8 cellular contexts compared by ENCODE assay signal in genomic region chr12:9364224-9365176, GRCh38.
A peak's percentile ranks its signal among the peaks of the same experiment; 100 is the strongest.
DNase-seq lines count a peak whose midpoint lies in the region; ATAC-seq lines count a peak whose summit lies in the region.

No MANE protein-coding gene starts in this region.

- H3K27ac Mint-ChIP-seq in activated naive CD8-positive, alpha-beta T cell treated with anti-CD3 and anti-CD28 coated beads, Interleukin-2, amount 10 ng/mL, durations not matched to agents 7 days and 5 days = peak overlapping the region; percentile 61

- H3K27me3 ChIP-seq in mesendoderm (ENCODE audit: insufficient read depth, low read length, poor library complexity) = no peaks in the 10 kb centered on the region

- no peak overlapping the region for H3K23ac ChIP-seq in mesendoderm (ENCODE audit: low read length)

- no peak overlapping the region for H3K18ac ChIP-seq in mesendoderm (ENCODE audit: low read length)

- peak; percentile 91 for ATAC-seq in GM18498 (IDR thresholded peaks at IDR 0.05; ENCODE audit: unreplicated experiment)
- peak; percentile 75 for ATAC-seq in activated naive CD8-positive, alpha-beta T cell treated with anti-CD3 and anti-CD28 coated beads, Interleukin-2, amount 10 ng/mL, durations not matched to agents 7 days and 5 days (ENCODE audit: low read depth)

- no peak overlapping the region for H3K4me3 ChIP-seq in mesendoderm (ENCODE audit: low read length)

- H3K4ac ChIP-seq in mesendoderm (ENCODE audit: low read depth, low read length) = no peak overlapping the region

- POLR2A ChIA-PET in activated naive CD8-positive, alpha-beta T cell treated with anti-CD3 and anti-CD28 coated beads, Interleukin-2, amount 10 ng/mL, durations not matched to agents 7 days and 5 days (lab: Charles Lee) = interaction anchor here (0.8 to 2.2 kb wide), 3 partner anchors 22 to 31 kb away, joined by 3 to 5 read pairs (median 3); no protein-coding TSS in a partner anchor

- peak overlapping the region; percentile 61 for H3K56ac ChIP-seq in mesendoderm (ENCODE audit: low read length)

- no peak overlapping the region for H4K5ac ChIP-seq in mesendoderm (ENCODE audit: low read length)

- no peaks in the 10 kb centered on the region for H3K9me3 Mint-ChIP-seq in activated naive CD8-positive, alpha-beta T cell treated with anti-CD3 and anti-CD28 coated beads, Interleukin-2, amount 10 ng/mL, durations not matched to agents 7 days and 5 days

- peaks cover 6% of the 10 kb centered on the region for H3K4me1 ChIP-seq in mesendoderm (ENCODE audit: control insufficient read depth, low read depth, low read length)

- peak; percentile 57 for DNase-seq in H4 (ENCODE audit: low spot score)
- DNase-seq in M059J (ENCODE audit: low read depth) = peak; percentile 76
- no peak for DNase-seq in activated naive CD8-positive, alpha-beta T cell treated with anti-CD3 and anti-CD28 coated beads, Interleukin-2, amount 10 ng/mL, durations not matched to agents 7 days and 5 days
- DNase-seq in mesendoderm = peak; percentile 88
- no peak for DNase-seq in NCI-H1048 (lab: John Stamatoyannopoulos, UW)
- DNase-seq in DMS153 (lab: John Stamatoyannopoulos, UW) = no peak
- no peak for DNase-seq in NCI-H1417 (lab: John Stamatoyannopoulos, UW)

- H3K4me1 Mint-ChIP-seq in activated naive CD8-positive, alpha-beta T cell treated with anti-CD3 and anti-CD28 coated beads, Interleukin-2, amount 10 ng/mL, durations not matched to agents 7 days and 5 days = peaks cover 34% of the 10 kb centered on the region

- H3K27me3 Mint-ChIP-seq in activated naive CD8-positive, alpha-beta T cell treated with anti-CD3 and anti-CD28 coated beads, Interleukin-2, amount 10 ng/mL, durations not matched to agents 7 days and 5 days = peaks cover 2% of the 10 kb centered on the region

- H2BK15ac ChIP-seq in mesendoderm (replicated peaks; ENCODE audit: low read depth) = no peak overlapping the region

- no CpG with 5 or more reads among the region's 13 CpGs for WGBS in mesendoderm (ENCODE audit: extremely low coverage, insufficient coverage, low lambda C conversion rate)

- no peak overlapping the region for H2BK5ac ChIP-seq in mesendoderm (ENCODE audit: low read length)

- no peak overlapping the region for H2BK120ac ChIP-seq in mesendoderm (ENCODE audit: low read depth, low read length)

- H4K8ac ChIP-seq in mesendoderm (ENCODE audit: low read depth, low read length) = no peak overlapping the region

- H3K27ac ChIP-seq in mesendoderm (ENCODE audit: low read depth, low read length) = no peak overlapping the region

- H3K36me3 ChIP-seq in mesendoderm (ENCODE audit: control insufficient read depth, insufficient read depth, low read length) = no peaks in the 10 kb centered on the region

- peaks cover 2% of the 10 kb centered on the region for H3K36me3 Mint-ChIP-seq in activated naive CD8-positive, alpha-beta T cell treated with anti-CD3 and anti-CD28 coated beads, Interleukin-2, amount 10 ng/mL, durations not matched to agents 7 days and 5 days

- H2AK5ac ChIP-seq in mesendoderm (ENCODE audit: low read length) = no peak overlapping the region

- H3K79me2 ChIP-seq in mesendoderm (ENCODE audit: control insufficient read depth, insufficient read depth, low read length) = no peaks in the 10 kb centered on the region

- H3K9ac ChIP-seq in mesendoderm (ENCODE audit: low read length) = peak overlapping the region; percentile 45

- peak overlapping the region; percentile 53 for H3K4me3 Mint-ChIP-seq in activated naive CD8-positive, alpha-beta T cell treated with anti-CD3 and anti-CD28 coated beads, Interleukin-2, amount 10 ng/mL, durations not matched to agents 7 days and 5 days

- no peaks in the 10 kb centered on the region for H3K79me1 ChIP-seq in mesendoderm (ENCODE audit: low read length)

- H3K4me2 ChIP-seq in mesendoderm (ENCODE audit: low read length) = no peak overlapping the region

Comparison
In these comparisons a context has a peak if more than half of its experiments do, and no peak if none do; other contexts are left out.
1. DNase-seq: peak in H4 (single experiment), M059J (single experiment) and mesendoderm (single experiment); none in activated naive CD8-positive, alpha-beta T cell treated with anti-CD3 and anti-CD28 coated beads, Interleukin-2, amount 10 ng/mL, durations not matched to agents 7 days and 5 days (single experiment), NCI-H1048 (single experiment), DMS153 (single experiment) and NCI-H1417 (0 of 3).